Comparison of ENCODE assay signal across 29 cellular contexts in genomic region chr17:1221209-1221608, GRCh38. TPM values are rescaled to one million over a fixed set of nuclear protein-coding genes. Genes with fewer than 3 reads are reported as not detected.
"Had no signal": no experiment of that assay in that cellular context is flagged by ENCODE, and none has a peak within 500 bp of the region (broad histone marks: within the 10 kb centered on the region; RNA-seq: fewer than 3 reads in every experiment).

No MANE protein-coding gene starts in this region.

- H3K4me1 Mint-ChIP-seq: T-cell had no signal

- H3K27me3 ChIP-seq: MG63 had no signal

- DNase-seq: KBM-7; MG63; NCI-H1092; NCI-H1105 treated with DMSO at 0.1 percent for 48 hours; NCI-H1417 treated with DMSO at 0.1 percent for 48 hours; NCI-H146; NCI-H1694 treated with DMSO at 0.1 percent for 48 hours; NCI-H1930; NCI-H2081; NCI-H2107; NCI-H2227 treated with DMSO at 0.1 percent for 48 hours; NCI-H446; NCI-H510A; NCI-H524 treated with DMSO at 0.1 percent for 48 hours; NCI-H69; NCI-H774; NK-92 treated with Interleukin-12 subunit alpha and Interleukin-12 subunit beta, amount 100 ng/mL, for 24 hours; PC-3; SIG-M5; SW 1271; T-cell had no signal

- H3K9me3 ChIP-seq: MG63, SJSA1 had no signal

- H3K36me3 ChIP-seq: MG63, SJSA1 had no signal

- H3K4me3 ChIP-seq: MG63, SJSA1, SK-N-MC had no signal

- FAIRE-seq: HTR-8/SVneo had no signal

- H3K4me3 Mint-ChIP-seq: T-cell; T-helper 1 cell treated with Interleukin-12 subunit alpha and Interleukin-12 subunit beta and Interleukin-4 antibody, amounts not matched to agents 30 μg/mL and 1 μg/mL, for 36 hours had no signal

- H3K36me3 Mint-ChIP-seq: T-cell had no signal

- H3K9me3 Mint-ChIP-seq: IgD-negative memory B cell; T-cell; T-helper 1 cell treated with Interleukin-12 subunit alpha and Interleukin-12 subunit beta and Interleukin-4 antibody, amounts not matched to agents 30 μg/mL and 1 μg/mL, for 36 hours had no signal

- H3K27ac Mint-ChIP-seq: T-cell; T-helper 1 cell treated with Interleukin-12 subunit alpha and Interleukin-12 subunit beta and Interleukin-4 antibody, amounts not matched to agents 30 μg/mL and 1 μg/mL, for 36 hours had no signal

- H3K27ac ChIP-seq: HL-60, SJSA1, SK-N-MC had no signal

- ATAC-seq: Panc1, PC-3, Right ventricle myocardium inferior, T-cell had no signal

- H3K4me1 ChIP-seq: SJSA1 had no signal

RNA-seq across cellular contexts. Expression of gene BHLHA9, which starts 49.0 kb away (rescaled TPM):
- total RNA-seq: PC-3, Right ventricle myocardium inferior, SJSA1, T-cell had no signal
- polyA plus RNA-seq: IgD-negative memory B cell had no signal

RNA-seq across cellular contexts. Expression of gene TRARG1, which starts 58.3 kb away (rescaled TPM):
- total RNA-seq: PC-3, SJSA1, T-cell had no signal
- polyA plus RNA-seq: IgD-negative memory B cell had no signal
